In genomic region chr19:39359026-39359425, GRCh38 we compare ENCODE assay signal across 24 cellular contexts. TPM values are rescaled to one million over a fixed set of nuclear protein-coding genes. Genes with fewer than 3 reads are reported as not detected.
"Had no signal": no experiment of that assay in that cellular context is flagged by ENCODE, and none has a peak within 500 bp of the region (broad histone marks: within the 10 kb centered on the region; RNA-seq: fewer than 3 reads in every experiment).

No MANE protein-coding gene starts in this region.

- ATAC-seq: gastroesophageal sphincter; left colon; left ventricle myocardium superior; sciatic nerve; stimulated activated naive B cell treated with anti-CD40 and anti-IgM and Interleukin-4, amounts not matched to agents 10 μg/mL and 1 μg/mL and 100 μg/mL, for 72 hours had no signal

- H3K27me3 Mint-ChIP-seq: dendritic cell treated with granulocyte-macrophage colony-stimulating factor and Interleukin-4, amounts not matched to agents 40 ng/mL and 50 ng/mL, for 4 days; naive B cell; stimulated activated naive B cell treated with anti-CD40 and anti-IgM and Interleukin-4, amounts not matched to agents 10 μg/mL and 1 μg/mL and 100 μg/mL, for 72 hours had no signal

- DNase-seq: esophagus squamous epithelium; foreskin fibroblast; glutamatergic neuron; left colon; left ventricle myocardium superior; mesendoderm; naive B cell; occipital lobe; spleen; stimulated activated CD4-positive, alpha-beta T cell treated with anti-CD3 and anti-CD28 coated beads, Interleukin-15, amount 100 ng/mL, for 24 hours; stimulated activated CD4-positive, alpha-beta T cell treated with anti-CD3 and anti-CD28 coated beads, Interleukin-1b, Interleukin-23, amount 100 ng/mL, for 48 hours; stimulated activated CD4-positive, alpha-beta T cell treated with anti-CD3 and anti-CD28 coated beads, Interleukin-4, amount 100 ng/mL, for 24 hours; stimulated activated naive B cell treated with anti-CD40 and anti-IgM and Interleukin-4, amounts not matched to agents 10 μg/mL and 1 μg/mL and 100 μg/mL, for 72 hours; stomach; tibial artery; upper lobe of left lung; uterus had no signal

- H3K27ac ChIP-seq: esophagus squamous epithelium, gastroesophageal sphincter, parathyroid adenoma, spleen, stomach, suprapubic skin, tibial artery, upper lobe of left lung, uterus had no signal

- H3K9me3 Mint-ChIP-seq: dendritic cell treated with granulocyte-macrophage colony-stimulating factor and Interleukin-4, amounts not matched to agents 40 ng/mL and 50 ng/mL, for 4 days; naive B cell; nephron; stimulated activated naive B cell treated with anti-CD40 and anti-IgM and Interleukin-4, amounts not matched to agents 10 μg/mL and 1 μg/mL and 100 μg/mL, for 72 hours had no signal

- H3K4me3 Mint-ChIP-seq: dendritic cell treated with granulocyte-macrophage colony-stimulating factor and Interleukin-4, amounts not matched to agents 40 ng/mL and 50 ng/mL, for 4 days; naive B cell; nephron; stimulated activated naive B cell treated with anti-CD40 and anti-IgM and Interleukin-4, amounts not matched to agents 10 μg/mL and 1 μg/mL and 100 μg/mL, for 72 hours had no signal

- H3K27ac Mint-ChIP-seq: dendritic cell treated with granulocyte-macrophage colony-stimulating factor and Interleukin-4, amounts not matched to agents 40 ng/mL and 50 ng/mL, for 4 days; nephron; stimulated activated naive B cell treated with anti-CD40 and anti-IgM and Interleukin-4, amounts not matched to agents 10 μg/mL and 1 μg/mL and 100 μg/mL, for 72 hours had no signal

RNA-seq across cellular contexts. Expression of gene GMFG, which starts 23.2 kb away (rescaled TPM):
- total RNA-seq: epithelial cell of proximal tubule had no signal
